ENCODE assay signal across 9 cellular contexts in genomic region chr3:186569779-186570095, GRCh38. TPM values are rescaled to one million over a fixed set of nuclear protein-coding genes. Genes with fewer than 3 reads are reported as not detected.
DNase-seq lines count a peak whose midpoint lies in the region; ATAC-seq and TF ChIP-seq lines count a peak whose summit lies in the region.
"Had no signal": no experiment of that assay in that cellular context is flagged by ENCODE, and none has a peak within 500 bp of the region (broad histone marks: within the 10 kb centered on the region; RNA-seq: fewer than 3 reads in every experiment).

No MANE protein-coding gene starts in this region.

- H3K18ac ChIP-seq in neuronal stem cell (ENCODE audit: low read length) = no peak overlapping the region

- peaks cover 69% of the 10 kb centered on the region for H3K4me1 Mint-ChIP-seq in CD4-positive, alpha-beta T cell (ENCODE audit: low read depth)

- no peaks in the 10 kb centered on the region for H3K27me3 Mint-ChIP-seq in CD4-positive, alpha-beta T cell

- intact Hi-C loops in CD4-positive, alpha-beta T cell (cut with DNase I, micrococcal nuclease) = loop anchor here (1.0 to 10.0 kb wide), 7 partner anchors 213 to 982 kb away; partner anchors contain the start of genes EIF4A2 (in 2 of the 2), RFC4 (in 2 of the 2), SENP2 (in 1 of the 2) and ST6GAL1 (in 1 of the 2)

- no peak overlapping the region for H3K23ac ChIP-seq in neuronal stem cell (ENCODE audit: low read depth, low read length, poor library complexity)

- H3K4me2 ChIP-seq in neuronal stem cell (ENCODE audit: insufficient read depth, low read length, poor library complexity, severe bottlenecking) = peak overlapping the region; percentile 72

- no CpG with 5 or more reads among the region's 7 CpGs for WGBS in neuronal stem cell (ENCODE audit: extremely low coverage in 2 of 2, insufficient read length in 2 of 2, insufficient replicate concordance in 1 of 2), 2 donors

- peak overlapping the region; percentile 99 for H3K4me3 Mint-ChIP-seq in CD4-positive, alpha-beta T cell

- DNase-seq in CD4-positive, alpha-beta T cell = no peak
- no peak for DNase-seq in NT2/D1 (ENCODE audit: low read depth, low spot score)
- DNase-seq in neuronal stem cell (ENCODE audit: low spot score) = no peak
- no peak for DNase-seq in NCI-H524 treated with DMSO at 0.1 percent for 48 hours (lab: John Stamatoyannopoulos, UW)
- no peak for DNase-seq in OCI-M1 (lab: John Stamatoyannopoulos, UW)

- H3K4me3 ChIP-seq in NT2/D1 (ENCODE audit: insufficient read length, low read depth) = peak overlapping the region; percentile 92
- H3K4me3 ChIP-seq in endocrine pancreas (ENCODE audit: control insufficient read depth, insufficient read depth, low read length) = peak overlapping the region; percentile 81
- peak overlapping the region; percentile 76 to 90 for H3K4me3 ChIP-seq in neuronal stem cell (ENCODE audit: low read length in 2 of 2)

- peak overlapping the region; percentile 89 for H2AFZ ChIP-seq in neuronal stem cell (ENCODE audit: low read length)

- no peak overlapping the region for H4K91ac ChIP-seq in neuronal stem cell (ENCODE audit: low read depth, low read length, poor library complexity)

- peak overlapping the region; percentile 79 for H3K9ac ChIP-seq in NT2/D1 (ENCODE audit: insufficient read length, low read depth)
- peak overlapping the region; percentile 65 for H3K9ac ChIP-seq in endocrine pancreas (ENCODE audit: control insufficient read depth, insufficient read depth, low read length)
- H3K9ac ChIP-seq in neuronal stem cell (ENCODE audit: low read depth, low read length, poor library complexity) = no peak overlapping the region

- no peaks in the 10 kb centered on the region for H3K4me1 ChIP-seq in NT2/D1 (ENCODE audit: insufficient read depth, insufficient read length)
- peaks cover 7% of the 10 kb centered on the region for H3K4me1 ChIP-seq in endocrine pancreas (ENCODE audit: control insufficient read depth, insufficient read depth, low read length)
- H3K4me1 ChIP-seq in neuronal stem cell (ENCODE audit: control insufficient read depth in 2 of 2, insufficient read depth in 1 of 2, low read depth in 1 of 2, low read length in 2 of 2) = peaks cover 6 to 10% of the 10 kb centered on the region in 2 donors

- H3K27me3 ChIP-seq in CD4-positive, alpha-beta T cell (ENCODE audit: control insufficient read depth, insufficient read depth, low read length) = no peaks in the 10 kb centered on the region
- H3K27me3 ChIP-seq in NT2/D1 (ENCODE audit: insufficient read depth, insufficient read length) (no peaks in the 10 kb centered on the region), endocrine pancreas (ENCODE audit: control insufficient read depth, insufficient read depth, low read length) (no peaks in the 10 kb centered on the region), neuronal stem cell (ENCODE audit: control insufficient read depth in 3 of 3, insufficient read depth in 3 of 3, low read depth in 1 of 3, low read length in 3 of 3) (no peaks in the 10 kb centered on the region)

- no peak overlapping the region for H2BK5ac ChIP-seq in neuronal stem cell (ENCODE audit: low read length)

- no peaks in the 10 kb centered on the region for H3K9me3 Mint-ChIP-seq in CD4-positive, alpha-beta T cell

- no peak overlapping the region for H4K8ac ChIP-seq in neuronal stem cell (ENCODE audit: low read depth, low read length)

- no peaks in the 10 kb centered on the region for H3K9me3 ChIP-seq in CD4-positive, alpha-beta T cell (ENCODE audit: control insufficient read depth, low read length)
- H3K9me3 ChIP-seq in NT2/D1 (ENCODE audit: insufficient read depth, low read length) = no peaks in the 10 kb centered on the region
- H3K9me3 ChIP-seq in endocrine pancreas (ENCODE audit: control insufficient read depth, low read length) = no peaks in the 10 kb centered on the region
- no peaks in the 10 kb centered on the region for H3K9me3 ChIP-seq in neuronal stem cell (replicated peaks in 1 of 2; ENCODE audit: control insufficient read depth in 2 of 2, insufficient read depth in 1 of 2, low read depth in 1 of 2, low read length in 2 of 2)

- H2BK15ac ChIP-seq in neuronal stem cell (ENCODE audit: low read length) = no peak overlapping the region

- peaks cover 8% of the 10 kb centered on the region for H3K79me1 ChIP-seq in neuronal stem cell (ENCODE audit: low read depth, low read length)

- CTCF ChIA-PET in CD4-positive, alpha-beta T cell (lab: Charles Lee) = interaction anchor here (1.1 to 2.2 kb wide), 6 partner anchors 29 to 632 kb away, joined by 4 to 9 read pairs (median 5); partner anchors contain the start of genes RPL39L and TRA2B

- no peak overlapping the region for H2BK12ac ChIP-seq in neuronal stem cell (ENCODE audit: low read length)

- H3K36me3 ChIP-seq in NT2/D1 (ENCODE audit: insufficient read depth, insufficient read length, low read length) (peaks cover 31% of the 10 kb centered on the region), endocrine pancreas (ENCODE audit: control insufficient read depth, insufficient read depth, low read length) (no peaks in the 10 kb centered on the region), neuronal stem cell (replicated peaks in 1 of 2; ENCODE audit: control insufficient read depth in 2 of 2, insufficient read depth in 2 of 2, low read length in 2 of 2) (peaks cover 0 to 29% of the 10 kb centered on the region in 2 donors)

- peak overlapping the region; percentile 94 for H3K27ac Mint-ChIP-seq in CD4-positive, alpha-beta T cell

- no peak overlapping the region for H3K14ac ChIP-seq in neuronal stem cell (ENCODE audit: low read length)

- H3K4ac ChIP-seq in neuronal stem cell (ENCODE audit: low read length) = no peak overlapping the region

- H3K27ac ChIP-seq in CD4-positive, alpha-beta T cell (ENCODE audit: low read depth, low read length) = peak overlapping the region; percentile 76
- H3K27ac ChIP-seq in neuronal stem cell (replicated peaks; ENCODE audit: low read length) = no peak overlapping the region

- no peak for ATAC-seq in CD4-positive, alpha-beta T cell (ENCODE audit: poor library complexity)
- no peak for ATAC-seq in GM21723 (IDR thresholded peaks at IDR 0.05; ENCODE audit: unreplicated experiment)
- no peak for ATAC-seq in HG03135 (IDR thresholded peaks at IDR 0.05; ENCODE audit: unreplicated experiment)

- peaks cover 58% of the 10 kb centered on the region for H3K36me3 Mint-ChIP-seq in CD4-positive, alpha-beta T cell (ENCODE audit: low read depth)

- POLR2A ChIA-PET in CD4-positive, alpha-beta T cell (lab: Charles Lee) = interaction anchor here (0.7 to 3.0 kb wide), 19 partner anchors 10 to 1176 kb away, joined by 3 to 59 read pairs (median 5); partner anchors contain the start of genes BCL6, EIF4A2, RFC4 and RPL39L

- H2AK5ac ChIP-seq in neuronal stem cell (ENCODE audit: low read depth, low read length) = no peak overlapping the region

- no peak for TF ChIP-seq CTCF in CD4-positive, alpha-beta T cell (IDR thresholded peaks at IDR 0.05)

- H2BK120ac ChIP-seq in neuronal stem cell (ENCODE audit: low read depth, low read length) = no peak overlapping the region

RNA-seq across cellular contexts. Expression of gene DNAJB11, which starts 0.8 kb away (rescaled TPM):
- 10 to 100 TPM; 69.3 to 70.3 TPM for total RNA-seq in CD4-positive, alpha-beta T cell
- 43.9 TPM for polyA plus RNA-seq in neuronal stem cell (2013, experiment 1 of 2)
- polyA plus RNA-seq in neuronal stem cell (2013, experiment 2 of 2) = 44.3 TPM

RNA-seq across cellular contexts. Expression of gene TBCCD1, which starts 2.6 kb away (rescaled TPM):
- 1 to 10 TPM; 7.6 to 8.1 TPM for total RNA-seq in CD4-positive, alpha-beta T cell
- polyA plus RNA-seq in neuronal stem cell (2013, experiment 1 of 2) = 9.6 TPM
- 9.2 TPM for polyA plus RNA-seq in neuronal stem cell (2013, experiment 2 of 2)

RNA-seq across cellular contexts. Expression of gene CRYGS, which starts 25.6 kb away (rescaled TPM):
- 1 to 10 TPM; 1.9 to 2.3 TPM for total RNA-seq in CD4-positive, alpha-beta T cell
- polyA plus RNA-seq in neuronal stem cell (2013, experiment 1 of 2) = 0.67 TPM
- 0.71 TPM for polyA plus RNA-seq in neuronal stem cell (2013, experiment 2 of 2)

RNA-seq across cellular contexts. Expression of gene AHSG, which starts 43.1 kb away (rescaled TPM):
- not detected for total RNA-seq in CD4-positive, alpha-beta T cell
- 0.13 TPM for polyA plus RNA-seq in neuronal stem cell (2013, experiment 1 of 2)
- 0.10 TPM for polyA plus RNA-seq in neuronal stem cell (2013, experiment 2 of 2)
- total RNA-seq: myocyte had no signal
